ENCODE assay signal across 10 cellular contexts in genomic region chr10:14186245-14186644, GRCh38.
DNase-seq lines count a peak whose midpoint lies in the region; ATAC-seq lines count a peak whose summit lies in the region.
"Had no signal": no experiment of that assay in that cellular context is flagged by ENCODE, and none has a peak within 500 bp of the region (broad histone marks: within the 10 kb centered on the region; RNA-seq: fewer than 3 reads in every experiment).

No MANE protein-coding gene starts in this region.

- no peaks in the 10 kb centered on the region for H3K36me3 ChIP-seq in Karpas-422 (ENCODE audit: insufficient read depth, low read length)
- H3K36me3 ChIP-seq in naive thymus-derived CD4-positive, alpha-beta T cell (ENCODE audit: control insufficient read depth in 2 of 3, insufficient read depth in 3 of 3, low read length in 3 of 3): no peaks in the 10 kb centered on the region
- H3K36me3 ChIP-seq: upper lobe of left lung had no signal

- peaks cover 53% of the 10 kb centered on the region for H3K27me3 Mint-ChIP-seq in T-helper 2 cell treated with Interferon-gamma antibody and Interleukin-4, amounts not matched to agents 5 μg/mL and 100 μg/mL, for 36 hours (ENCODE audit: low read depth)
- peaks cover 40% of the 10 kb centered on the region for H3K27me3 Mint-ChIP-seq in activated T-helper 1 cell treated with anti-CD3 and anti-CD28 coated beads, Interleukin-12 subunit alpha, Interleukin-12 subunit beta, Interleukin-2, Interleukin-4 antibody, amounts not matched to agents 30 ng/mL and 10 ng/mL and 1 ng/mL, durations not matched to agents 14 hours and 24 hours and 36 hours (ENCODE audit: insufficient read depth)
- H3K27me3 Mint-ChIP-seq in naive thymus-derived CD4-positive, alpha-beta T cell: peaks cover 9 to 69% (median 13%) of the 10 kb centered on the region in 5 donors

- H2AFZ ChIP-seq in Karpas-422 (ENCODE audit: low read length): no peak overlapping the region

- H3K4me2 ChIP-seq in Karpas-422 (ENCODE audit: low read depth, low read length, poor library complexity, severe bottlenecking): no peak overlapping the region

- peaks cover 19% of the 10 kb centered on the region for H3K4me1 Mint-ChIP-seq in T-helper 2 cell treated with Interferon-gamma antibody and Interleukin-4, amounts not matched to agents 5 μg/mL and 100 μg/mL, for 36 hours (ENCODE audit: low read depth)
- H3K4me1 Mint-ChIP-seq in activated T-helper 1 cell treated with anti-CD3 and anti-CD28 coated beads, Interleukin-12 subunit alpha, Interleukin-12 subunit beta, Interleukin-2, Interleukin-4 antibody, amounts not matched to agents 30 ng/mL and 10 ng/mL and 1 ng/mL, durations not matched to agents 14 hours and 24 hours and 36 hours (ENCODE audit: low read depth): peaks cover 20% of the 10 kb centered on the region
- H3K4me1 Mint-ChIP-seq in naive thymus-derived CD4-positive, alpha-beta T cell: peaks cover 12 to 35% (median 22%) of the 10 kb centered on the region in 7 donors

- no peaks in the 10 kb centered on the region for H3K36me3 Mint-ChIP-seq in T-helper 2 cell treated with Interferon-gamma antibody and Interleukin-4, amounts not matched to agents 5 μg/mL and 100 μg/mL, for 36 hours (ENCODE audit: low read depth)
- H3K36me3 Mint-ChIP-seq in activated T-helper 1 cell treated with anti-CD3 and anti-CD28 coated beads, Interleukin-12 subunit alpha, Interleukin-12 subunit beta, Interleukin-2, Interleukin-4 antibody, amounts not matched to agents 30 ng/mL and 10 ng/mL and 1 ng/mL, durations not matched to agents 14 hours and 24 hours and 36 hours (ENCODE audit: low read depth): no peaks in the 10 kb centered on the region
- H3K36me3 Mint-ChIP-seq in naive thymus-derived CD4-positive, alpha-beta T cell: peaks cover 0 to 2% (median 0%) of the 10 kb centered on the region in 5 donors

- no peak for DNase-seq in T-helper 2 cell treated with Interferon-gamma antibody and Interleukin-4, amounts not matched to agents 5 μg/mL and 100 μg/mL, for 36 hours (ENCODE audit: low spot score)
- DNase-seq in T-helper 2 cell (no peak), Karpas-422 (peak; percentile 56), ureter (ENCODE audit: low spot score) (no peak)
- DNase-seq in activated T-helper 1 cell treated with anti-CD3 and anti-CD28 coated beads, Interleukin-12 subunit alpha, Interleukin-12 subunit beta, Interleukin-2, Interleukin-4 antibody, amounts not matched to agents 30 ng/mL and 10 ng/mL and 1 ng/mL, durations not matched to agents 14 hours and 24 hours and 36 hours (ENCODE audit: low spot score): no peak
- DNase-seq in naive thymus-derived CD4-positive, alpha-beta T cell: no peak
- DNase-seq: NCI-H1694, upper lobe of left lung had no signal

- H4K20me1 ChIP-seq in Karpas-422 (ENCODE audit: insufficient read depth, low read depth, low read length): no peaks in the 10 kb centered on the region

- no peaks in the 10 kb centered on the region for H3K79me2 ChIP-seq in Karpas-422 (ENCODE audit: low read length)

- peaks cover 23% of the 10 kb centered on the region for H3K4me1 ChIP-seq in Karpas-422 (ENCODE audit: low read length)
- peaks cover 0 to 12% of the 10 kb centered on the region in 2 donors for H3K4me1 ChIP-seq in naive thymus-derived CD4-positive, alpha-beta T cell (ENCODE audit: control insufficient read depth in 2 of 2, insufficient read depth in 2 of 2, low read length in 2 of 2)

- H3K27me3 ChIP-seq in Karpas-422 (ENCODE audit: low read length): no peaks in the 10 kb centered on the region
- H3K27me3 ChIP-seq in naive thymus-derived CD4-positive, alpha-beta T cell (ENCODE audit: control insufficient read depth in 2 of 2, insufficient read depth in 2 of 2, low read length in 2 of 2): peaks cover 0 to 5% of the 10 kb centered on the region in 2 donors
- H3K27me3 ChIP-seq: upper lobe of left lung had no signal

- CTCF ChIA-PET in naive thymus-derived CD4-positive, alpha-beta T cell (lab: Charles Lee): interaction anchor here (1.1 to 1.3 kb wide), 2 partner anchors 397 to 399 kb away, joined by 3 to 4 read pairs; no protein-coding TSS in a partner anchor

- no peak overlapping the region for H3K4me3 ChIP-seq in Karpas-422 (ENCODE audit: low read length)
- no peak overlapping the region for H3K4me3 ChIP-seq in naive thymus-derived CD4-positive, alpha-beta T cell (ENCODE audit: low read length)
- H3K4me3 ChIP-seq: upper lobe of left lung had no signal

- H3K9me3 ChIP-seq in Karpas-422 (ENCODE audit: low read length): no peaks in the 10 kb centered on the region
- H3K9me3 ChIP-seq in naive thymus-derived CD4-positive, alpha-beta T cell (ENCODE audit: control insufficient read depth in 2 of 3, low read length in 3 of 3): no peaks in the 10 kb centered on the region
- H3K9me3 ChIP-seq: upper lobe of left lung had no signal

- H3K9ac ChIP-seq in Karpas-422 (ENCODE audit: low read length): no peak overlapping the region

- H3K4me3 Mint-ChIP-seq in T-helper 2 cell treated with Interferon-gamma antibody and Interleukin-4, amounts not matched to agents 5 μg/mL and 100 μg/mL, for 36 hours: peak overlapping the region; percentile 3
- no peak overlapping the region for H3K4me3 Mint-ChIP-seq in activated T-helper 1 cell treated with anti-CD3 and anti-CD28 coated beads, Interleukin-12 subunit alpha, Interleukin-12 subunit beta, Interleukin-2, Interleukin-4 antibody, amounts not matched to agents 30 ng/mL and 10 ng/mL and 1 ng/mL, durations not matched to agents 14 hours and 24 hours and 36 hours
- H3K4me3 Mint-ChIP-seq in naive thymus-derived CD4-positive, alpha-beta T cell: peak overlapping the region in 4 of 10 donors; percentile 6 to 54 (median 44)

- POLR2A ChIA-PET in naive thymus-derived CD4-positive, alpha-beta T cell (lab: Charles Lee): interaction anchor here (0.5 kb wide), 1 partner anchor 63 kb away, joined by 3 read pairs; no protein-coding TSS in a partner anchor

- H3K9me3 Mint-ChIP-seq in T-helper 2 cell treated with Interferon-gamma antibody and Interleukin-4, amounts not matched to agents 5 μg/mL and 100 μg/mL, for 36 hours: no peaks in the 10 kb centered on the region
- H3K9me3 Mint-ChIP-seq in activated T-helper 1 cell treated with anti-CD3 and anti-CD28 coated beads, Interleukin-12 subunit alpha, Interleukin-12 subunit beta, Interleukin-2, Interleukin-4 antibody, amounts not matched to agents 30 ng/mL and 10 ng/mL and 1 ng/mL, durations not matched to agents 14 hours and 24 hours and 36 hours: no peaks in the 10 kb centered on the region
- peaks cover 0 to 11% (median 0%) of the 10 kb centered on the region in 11 donors for H3K9me3 Mint-ChIP-seq in naive thymus-derived CD4-positive, alpha-beta T cell

- peak overlapping the region; percentile 39 for H3K27ac Mint-ChIP-seq in T-helper 2 cell treated with Interferon-gamma antibody and Interleukin-4, amounts not matched to agents 5 μg/mL and 100 μg/mL, for 36 hours
- H3K27ac Mint-ChIP-seq in activated T-helper 1 cell treated with anti-CD3 and anti-CD28 coated beads, Interleukin-12 subunit alpha, Interleukin-12 subunit beta, Interleukin-2, Interleukin-4 antibody, amounts not matched to agents 30 ng/mL and 10 ng/mL and 1 ng/mL, durations not matched to agents 14 hours and 24 hours and 36 hours: peak overlapping the region; percentile 25
- peak overlapping the region in 7 of 9 donors; percentile 0 to 98 (median 49) for H3K27ac Mint-ChIP-seq in naive thymus-derived CD4-positive, alpha-beta T cell

- ATAC-seq in naive thymus-derived CD4-positive, alpha-beta T cell: no peak
- ATAC-seq in GM21528 (IDR thresholded peaks at IDR 0.05; ENCODE audit: low FRiP score, unreplicated experiment): no peak
- ATAC-seq in HG02763 (IDR thresholded peaks at IDR 0.05; ENCODE audit: unreplicated experiment): no peak

- intact Hi-C loops in activated T-helper 1 cell treated with anti-CD3 and anti-CD28 coated beads, Interleukin-12 subunit alpha, Interleukin-12 subunit beta, Interleukin-2, Interleukin-4 antibody, amounts not matched to agents 30 ng/mL and 10 ng/mL and 1 ng/mL, durations not matched to agents 14 hours and 24 hours and 36 hours (cut with micrococcal nuclease): loop anchor here (5.0 to 10.0 kb wide), 2 partner anchors 651 to 689 kb away; partner anchors contain the start of genes CDNF, HSPA14, MSANTD7 and SUV39H2
- intact Hi-C loops in naive thymus-derived CD4-positive, alpha-beta T cell (cut with micrococcal nuclease): loop anchor here (5.0 to 10.0 kb wide), 4 partner anchors 179 to 651 kb away; partner anchors contain the start of genes CDNF (in 1 of the 2), HSPA14 (in 1 of the 2) and MSANTD7 (in 1 of the 2)

- H3K9me2 ChIP-seq in Karpas-422 (replicated peaks; ENCODE audit: insufficient read depth, low read length): no peaks in the 10 kb centered on the region

- no peak overlapping the region for H3K27ac ChIP-seq in Karpas-422 (ENCODE audit: low read length)
- no peak overlapping the region for H3K27ac ChIP-seq in naive thymus-derived CD4-positive, alpha-beta T cell (ENCODE audit: low read depth, low read length)
- H3K27ac ChIP-seq: upper lobe of left lung had no signal
